In genomic region chr16:49461517-49461951, GRCh38 we compare ENCODE assay signal across 20 cellular contexts.
DNase-seq lines count a peak whose midpoint lies in the region; ATAC-seq, FAIRE-seq and TF ChIP-seq lines count a peak whose summit lies in the region.
"Had no signal": no experiment of that assay in that cellular context is flagged by ENCODE, and none has a peak within 500 bp of the region (broad histone marks: within the 10 kb centered on the region; RNA-seq: fewer than 3 reads in every experiment).

No MANE protein-coding gene starts in this region.

- no peaks in the 10 kb centered on the region for H3K36me3 Mint-ChIP-seq in endodermal cell (ENCODE audit: low read depth)

- FAIRE-seq in small intestine (lab: Jason Lieb, UNC), result no peak
- FAIRE-seq: HTR-8/SVneo had no signal

- no peaks in the 10 kb centered on the region for H3K9me3 Mint-ChIP-seq in endodermal cell
- H3K9me3 Mint-ChIP-seq: T-helper 1 cell treated with Interleukin-12 subunit alpha and Interleukin-12 subunit beta and Interleukin-4 antibody, amounts not matched to agents 30 μg/mL and 1 μg/mL, for 36 hours had no signal

- no peak overlapping the region for H3K4me3 Mint-ChIP-seq in endodermal cell
- H3K4me3 Mint-ChIP-seq: HFFc6 had no signal

- peak overlapping the region; percentile 57 for H3K4me2 ChIP-seq in DND-41 (ENCODE audit: insufficient read depth, low read length)

- H3K27me3 Mint-ChIP-seq in endodermal cell (ENCODE audit: insufficient read depth), result peaks cover 20% of the 10 kb centered on the region

- peaks cover 69% of the 10 kb centered on the region for H3K4me1 ChIP-seq in DND-41 (ENCODE audit: insufficient read depth, low read length)
- no peaks in the 10 kb centered on the region for H3K4me1 ChIP-seq in endodermal cell (ENCODE audit: control insufficient read depth, insufficient read depth, low read length)
- H3K4me1 ChIP-seq in spleen, result peaks cover 0 to 28% (median 10%) of the 10 kb centered on the region in 6 donors
- H3K4me1 ChIP-seq in small intestine (ENCODE audit: control insufficient read depth in 2 of 2, insufficient read depth in 1 of 2, low read depth in 1 of 2, low read length in 1 of 2), result no peaks in the 10 kb centered on the region
- H3K4me1 ChIP-seq: BE2C, gastroesophageal sphincter had no signal

- DNase-seq in activated CD4-positive, alpha-beta T cell treated with anti-CD3 and anti-CD28 coated beads for 1 hour, result peak; percentile 6
- DNase-seq in activated CD4-positive, alpha-beta T cell treated with anti-CD3 and anti-CD28 coated beads, Interleukin-2, amount 50 U/mL, for 48 hours, result no peak
- DNase-seq in DND-41 (peak; percentile 38), endodermal cell (peak; percentile 31), spleen (peak; percentile 73), small intestine (no peak), iPS-NIHi7 (ENCODE audit: extremely low spot score) (no peak)
- DNase-seq: 8988T, BE2C, DMS 273 treated with DMSO at 0.1 percent for 48 hours, HFFc6, left ventricle myocardium inferior, NCI-H1417, NCI-H748 treated with DMSO at 0.1 percent for 48 hours, OCI-M1, SIG-M5 had no signal

- H3K27me3 ChIP-seq in DND-41 (ENCODE audit: insufficient read depth, low read length, poor library complexity), result no peaks in the 10 kb centered on the region
- H3K27me3 ChIP-seq in endodermal cell (ENCODE audit: control insufficient read depth, insufficient read depth, low read length, poor library complexity, severe bottlenecking), result peaks cover 13% of the 10 kb centered on the region
- peaks cover 0 to 27% (median 0%) of the 10 kb centered on the region in 7 donors for H3K27me3 ChIP-seq in spleen (replicated peaks in 1 of 7)
- H3K27me3 ChIP-seq in small intestine (ENCODE audit: control insufficient read depth in 2 of 2, insufficient read depth in 2 of 2, low read length in 2 of 2), result peaks cover 0 to 5% of the 10 kb centered on the region in 2 donors
- H3K27me3 ChIP-seq: BE2C had no signal

- no peak for TF ChIP-seq POLR2A in spleen (IDR thresholded peaks at IDR 0.05)

- H3K27ac Mint-ChIP-seq in endodermal cell, result no peak overlapping the region
- H3K27ac Mint-ChIP-seq: HFFc6 had no signal

- H3K36me3 ChIP-seq in DND-41 (ENCODE audit: insufficient read depth, low read length) (no peaks in the 10 kb centered on the region), endodermal cell (ENCODE audit: control insufficient read depth, insufficient read depth, low read length) (no peaks in the 10 kb centered on the region), spleen (no peaks in the 10 kb centered on the region), small intestine (ENCODE audit: control insufficient read depth in 2 of 2, insufficient read depth in 2 of 2, low read length in 2 of 2) (no peaks in the 10 kb centered on the region)
- H3K36me3 ChIP-seq: BE2C, gastroesophageal sphincter, left ventricle myocardium inferior had no signal

- H3K27ac ChIP-seq in DND-41 (ENCODE audit: low read length) (peak overlapping the region; percentile 96), endodermal cell (ENCODE audit: low read depth, low read length) (no peak overlapping the region), spleen (no peak overlapping the region), small intestine (ENCODE audit: low read depth in 1 of 2, low read length in 1 of 2) (no peak overlapping the region)
- H3K27ac ChIP-seq: gastroesophageal sphincter, left ventricle myocardium inferior had no signal

- H3K4me3 ChIP-seq in DND-41 (ENCODE audit: low read depth in 1 of 2, low read length in 2 of 2), result peak overlapping the region in 1 of 2 experiments; percentile 49; a peak in 1 of 4 replicates
- H3K4me3 ChIP-seq in endodermal cell (ENCODE audit: low read length), result no peak overlapping the region
- no peak overlapping the region for H3K4me3 ChIP-seq in spleen
- no peak overlapping the region for H3K4me3 ChIP-seq in small intestine (ENCODE audit: low read depth in 1 of 2, low read length in 2 of 2)
- H3K4me3 ChIP-seq: gastroesophageal sphincter, left ventricle myocardium inferior had no signal

- H4K20me1 ChIP-seq in DND-41 (ENCODE audit: insufficient read depth, low read length), result no peaks in the 10 kb centered on the region

- no peaks in the 10 kb centered on the region for H3K79me2 ChIP-seq in DND-41 (ENCODE audit: insufficient read depth, low read length)

- 93 to 100% methylated on average over 1 to 7 of the region's 7 CpGs for WGBS in endodermal cell (ENCODE audit: insufficient coverage in 1 of 2, insufficient read length in 1 of 2), 2 experiments
- WGBS in spleen, 5 donors, result 89 to 95% (median 90%) methylated on average over 5 to 7 of the region's 7 CpGs
- WGBS in small intestine, 3 donors, result 77 to 93% (median 82%) methylated on average over 7 of the region's 7 CpGs

- peaks cover 7% of the 10 kb centered on the region for H3K4me1 Mint-ChIP-seq in endodermal cell

- ATAC-seq in DND-41 (ENCODE audit: insufficient read depth, low read depth) (no peak), HG03135 (IDR thresholded peaks at IDR 0.05; ENCODE audit: unreplicated experiment) (no peak)
- ATAC-seq: gastroesophageal sphincter had no signal

- TF ChIP-seq CTCF in DND-41 (IDR thresholded peaks at IDR 0.05; ENCODE audit: borderline replicate concordance, extremely low read depth, low read length, poor library complexity, severe bottlenecking) (no peak), endodermal cell (conservative IDR thresholded peaks at IDR 0.05) (no peak), spleen (IDR thresholded peaks at IDR 0.05 in 8 of 11, conservative IDR thresholded peaks at IDR 0.05 in 3 of 11) (no peak)

- no peaks in the 10 kb centered on the region for H3K9me3 ChIP-seq in DND-41 (ENCODE audit: insufficient read depth, low read length, severe bottlenecking)
- no peaks in the 10 kb centered on the region for H3K9me3 ChIP-seq in endodermal cell (ENCODE audit: control insufficient read depth, low read length)
- H3K9me3 ChIP-seq in spleen, result no peaks in the 10 kb centered on the region
- no peaks in the 10 kb centered on the region for H3K9me3 ChIP-seq in small intestine (ENCODE audit: control insufficient read depth, low read depth)
- H3K9me3 ChIP-seq: BE2C, gastroesophageal sphincter, left ventricle myocardium inferior had no signal

- intact Hi-C loops in spleen (cut with DNase I; ENCODE audit: low total_unique reads), result no loop called here

- H3K9ac ChIP-seq in DND-41 (ENCODE audit: low read depth, low read length) (peak overlapping the region; percentile 66), endodermal cell (ENCODE audit: extremely low read depth, low read length, poor library complexity, severe bottlenecking) (no peak overlapping the region)

- no peak overlapping the region for H2AFZ ChIP-seq in DND-41 (ENCODE audit: low read depth, low read length)

Comparison
In these comparisons a context has a peak if more than half of its experiments do, and no peak if none do; other contexts are left out.
1. DNase-seq: peak in activated CD4-positive, alpha-beta T cell treated with anti-CD3 and anti-CD28 coated beads for 1 hour (single experiment), DND-41 (single experiment), endodermal cell (single experiment) and spleen (single experiment); none in activated CD4-positive, alpha-beta T cell treated with anti-CD3 and anti-CD28 coated beads, Interleukin-2, amount 50 U/mL, for 48 hours (0 of 2), small intestine (single experiment) and iPS-NIHi7 (single experiment).